ENCODE assay signal across 1 cellular context in the genomic region with DNA sequence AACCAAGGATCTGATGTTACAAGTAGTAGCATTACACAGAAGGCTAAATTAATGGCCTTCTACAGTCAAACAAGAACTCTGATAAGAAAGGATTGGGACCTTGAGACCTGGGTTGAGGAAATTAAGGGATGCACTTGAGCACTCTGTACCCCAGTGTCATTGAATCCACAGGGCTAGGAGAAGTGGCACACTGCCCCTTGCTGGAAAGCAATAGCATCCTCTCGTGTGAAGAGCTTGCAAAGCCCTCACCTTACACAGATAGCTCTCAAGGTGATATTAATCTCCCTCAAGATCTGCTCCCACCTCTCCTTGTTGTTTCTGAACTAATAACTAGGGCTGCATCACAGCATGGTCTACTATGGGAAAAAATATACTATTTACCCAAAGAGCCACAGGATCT.
TF ChIP-seq lines count a peak whose summit lies in the region.

No MANE protein-coding gene starts in this region.

TF ChIP-seq in H1, 55 proteins besides CTCF, POLR2A, EP300 and RAD21:
- TF ChIP-seq ASH2L (IDR thresholded peaks at IDR 0.05; ENCODE audit: low read length), result no peak
- no peak for TF ChIP-seq CREB1 (IDR thresholded peaks at IDR 0.05)
- no peak for TF ChIP-seq GTF2F1 (IDR thresholded peaks at IDR 0.05; ENCODE audit: borderline replicate concordance, low read depth, low read length)
- TF ChIP-seq RXRA (IDR thresholded peaks at IDR 0.05; ENCODE audit: insufficient read depth, low read depth, low read length), result no peak
- TF ChIP-seq ZNF274 (IDR thresholded peaks at IDR 0.05; ENCODE audit: borderline replicate concordance, extremely low read depth, low read length), result no peak
- no peak for TF ChIP-seq TAF1 (IDR thresholded peaks at IDR 0.05; ENCODE audit: low read depth, low read length)
- TF ChIP-seq SIN3A (conservative IDR thresholded peaks at IDR 0.05 in 1 of 2, IDR thresholded peaks at IDR 0.05 in 1 of 2; ENCODE audit: low read depth in 1 of 2, low read length in 2 of 2), result no peak
- no peak for TF ChIP-seq TCF12 (IDR thresholded peaks at IDR 0.05; ENCODE audit: low read depth, low read length)
- TF ChIP-seq, protein P1, sequence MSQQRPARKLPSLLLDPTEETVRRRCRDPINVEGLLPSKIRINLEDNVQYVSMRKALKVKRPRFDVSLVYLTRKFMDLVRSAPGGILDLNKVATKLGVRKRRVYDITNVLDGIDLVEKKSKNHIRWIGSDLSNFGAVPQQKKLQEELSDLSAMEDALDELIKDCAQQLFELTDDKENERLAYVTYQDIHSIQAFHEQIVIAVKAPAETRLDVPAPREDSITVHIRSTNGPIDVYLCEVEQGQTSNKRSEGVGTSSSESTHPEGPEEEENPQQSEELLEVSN (IDR thresholded peaks at IDR 0.05), result no peak
- no peak for TF ChIP-seq SP1 (IDR thresholded peaks at IDR 0.05; ENCODE audit: low read depth, low read length)
